ENCODE assay signal across 27 cellular contexts in the genomic region with DNA sequence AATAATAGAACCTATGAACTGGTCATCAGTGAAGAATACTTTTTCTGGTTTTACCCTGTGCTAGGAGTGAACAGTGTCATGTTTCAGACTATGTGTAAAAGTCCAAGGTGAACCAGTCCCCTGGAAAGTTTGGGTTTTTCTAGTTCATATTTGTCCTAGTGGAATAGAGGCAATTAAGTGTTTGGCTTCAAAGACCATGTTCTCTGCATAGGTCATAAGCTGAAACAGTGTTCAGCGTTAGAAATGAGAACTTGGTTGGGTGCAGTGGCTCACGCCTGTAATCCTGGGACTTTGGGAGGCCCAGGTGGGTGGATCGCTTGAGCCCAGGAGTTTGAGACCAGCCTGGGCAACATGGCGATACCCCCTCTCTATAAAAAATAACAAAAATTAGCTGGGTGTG.
A peak's percentile ranks its signal among the peaks of the same experiment; 100 is the strongest.
DNase-seq lines count a peak whose midpoint lies in the region; ATAC-seq, FAIRE-seq and TF ChIP-seq lines count a peak whose summit lies in the region.
"Had no signal": no experiment of that assay in that cellular context is flagged by ENCODE, and none has a peak within 500 bp of the region (broad histone marks: within the 10 kb centered on the region; RNA-seq: fewer than 3 reads in every experiment).

No MANE protein-coding gene starts in this region.

- H3K4me2 ChIP-seq in IMR-90 (ENCODE audit: low read depth, low read length) (no peak overlapping the region), HepG2 (ENCODE audit: low read depth, low read length) (peak overlapping the region; percentile 9)
- H3K4me2 ChIP-seq: BLaER1 had no signal

- H3K23ac ChIP-seq in IMR-90 (ENCODE audit: low read depth, low read length) = no peak overlapping the region

- peak overlapping the region; percentile 22; the same call in 1 of the 2 replicates for H4K5ac ChIP-seq in IMR-90 (ENCODE audit: low read depth, low read length)

- no peak for ATAC-seq in IMR-90 (ENCODE audit: low read depth)
- peak; percentile 81 for ATAC-seq in HepG2
- ATAC-seq in HG03280 (IDR thresholded peaks at IDR 0.05; ENCODE audit: unreplicated experiment) = no peak
- ATAC-seq: GM12878 had no signal

- H3K9me1 ChIP-seq in IMR-90 (ENCODE audit: insufficient read depth, low read length) = peaks cover 34% of the 10 kb centered on the region

- H4K20me1 ChIP-seq in IMR-90 (ENCODE audit: insufficient read depth, low read length) (no peaks in the 10 kb centered on the region), HepG2 (ENCODE audit: insufficient read depth, low read length) (no peaks in the 10 kb centered on the region)

- WGBS in IMR-90 (ENCODE audit: extremely low coverage in 2 of 2, insufficient read length in 1 of 2), 2 experiments = 100% methylated on average over 1 of the region's 4 CpGs; no CpG with 5 or more reads in 1 of the 2 experiments
- 56% methylated on average over 4 of the region's 4 CpGs for WGBS in HepG2 (ENCODE audit: low lambda C conversion rate)

- TF ChIP-seq CTCF in IMR-90 (conservative IDR thresholded peaks at IDR 0.05; ENCODE audit: low read depth, low read length) (no peak), HepG2 (CRISPR knock-in tag; IDR thresholded peaks at IDR 0.05) (no peak), ascending aorta (IDR thresholded peaks at IDR 0.05) (no peak), kidney (IDR thresholded peaks at IDR 0.05; ENCODE audit: borderline replicate concordance, extremely low read depth, insufficient read depth) (no peak)

- peak overlapping the region; percentile 48; the same call in 1 of the 3 replicates for H2BK15ac ChIP-seq in IMR-90 (ENCODE audit: low read depth, low read length)

- TF ChIP-seq RAD21 in IMR-90 (IDR thresholded peaks at IDR 0.05; ENCODE audit: low read length) (no peak), HepG2 (CRISPR knock-in tag; IDR thresholded peaks at IDR 0.05) (no peak)

- no peak overlapping the region; a peak in 1 of 4 replicates for H4K8ac ChIP-seq in IMR-90 (ENCODE audit: low read depth in 2 of 2, low read length in 2 of 2)

- H3K4me3 ChIP-seq in IMR-90 (ENCODE audit: insufficient read depth, low read depth, low read length) (no peak overlapping the region), HepG2 (replicated peaks in 1 of 3; ENCODE audit: insufficient read depth in 1 of 3, low read depth in 2 of 3, low read length in 3 of 3) (no peak overlapping the region), ascending aorta (no peak overlapping the region), kidney (ENCODE audit: low read length in 2 of 2) (no peak overlapping the region)
- H3K4me3 ChIP-seq: BLaER1, GM12878 had no signal

- H2BK5ac ChIP-seq in IMR-90 (ENCODE audit: low read depth, low read length, poor library complexity, severe bottlenecking) = peak overlapping the region; percentile 60

- H3K36me3 ChIP-seq in IMR-90 (ENCODE audit: control insufficient read depth, insufficient read depth, low read length) = peaks cover 26% of the 10 kb centered on the region
- peaks cover 19 to 62% of the 10 kb centered on the region in 2 experiments for H3K36me3 ChIP-seq in HepG2 (replicated peaks in 1 of 2; ENCODE audit: control insufficient read depth in 1 of 2, insufficient read depth in 2 of 2, low read length in 2 of 2)
- H3K36me3 ChIP-seq in ascending aorta = peaks cover 10 to 47% of the 10 kb centered on the region in 2 donors
- H3K36me3 ChIP-seq in kidney (ENCODE audit: control insufficient read depth in 1 of 2, insufficient read depth in 2 of 2, low read length in 2 of 2) = no peaks in the 10 kb centered on the region

- H2AK9ac ChIP-seq in IMR-90 (replicated peaks; ENCODE audit: low read depth, low read length, poor library complexity) = no peak overlapping the region

- no peak overlapping the region for H2BK20ac ChIP-seq in IMR-90 (ENCODE audit: low read depth, low read length)

- H3K27ac ChIP-seq in IMR-90 (ENCODE audit: insufficient read depth, low read length) = no peak overlapping the region
- peak overlapping the region; percentile 84 for H3K27ac ChIP-seq in HepG2 (ENCODE audit: extremely low read length, insufficient read depth, low read length)
- H3K27ac ChIP-seq in ascending aorta = no peak overlapping the region
- H3K27ac ChIP-seq in kidney (ENCODE audit: low read depth in 2 of 2, low read length in 2 of 2) = no peak overlapping the region
- H3K27ac ChIP-seq: BLaER1 had no signal

- H3K9me3 ChIP-seq in IMR-90 (ENCODE audit: control insufficient read depth, insufficient read depth, low read length) = no peaks in the 10 kb centered on the region
- no peaks in the 10 kb centered on the region for H3K9me3 ChIP-seq in HepG2 (ENCODE audit: low read length)
- no peaks in the 10 kb centered on the region for H3K9me3 ChIP-seq in ascending aorta
- H3K9me3 ChIP-seq in kidney (ENCODE audit: control insufficient read depth in 1 of 2, low read length in 2 of 2) = no peaks in the 10 kb centered on the region
- H3K9me3 ChIP-seq: BE2C, BLaER1 had no signal

- H3K18ac ChIP-seq in IMR-90 (ENCODE audit: low read depth, low read length) = peak overlapping the region; percentile 8; the same call in 1 of the 2 replicates

- no peak overlapping the region for H2BK120ac ChIP-seq in IMR-90 (ENCODE audit: low read depth, low read length)

- POLR2A ChIA-PET in IMR-90 (lab: Charles Lee; ENCODE audit: unreplicated experiment) = no interaction called here
- POLR2A ChIA-PET in HepG2 (lab: Yijun Ruan, JAX) = interaction anchor here (1.5 kb wide), 1 partner anchor 76 kb away, joined by 4 read pairs; no protein-coding TSS in a partner anchor

- H3K79me1 ChIP-seq in IMR-90 (ENCODE audit: low read depth in 1 of 2, low read length in 2 of 2) = peaks cover 28 to 66% of the 10 kb centered on the region in 2 experiments; a peak in 3 of 4 replicates

- in situ Hi-C loops in IMR-90 (cut with MboI; ENCODE audit: low sequenced_read_pairs) = no loop called here
- in situ Hi-C loops in HepG2 (cut with HindIII; ENCODE audit: extremely low pct_ligation_motif_present, low pct_unique_long_range_greater_than_20kb) = loop anchor here (5.0 to 25.0 kb wide), 2 partner anchors 78 to 493 kb away; a partner anchor contains a TSS

- peak; percentile 74 for FAIRE-seq in HepG2 (lab: Jason Lieb, UNC)
- FAIRE-seq in kidney (lab: Jason Lieb, UNC) = no peak
- FAIRE-seq: A204.1, GM12878, GM12892, GM18507 had no signal

- dilution Hi-C loops in IMR-90 (cut with HindIII; ENCODE audit: low sequenced_read_pairs, unreplicated experiment) = no loop called here

- BruUV-seq in IMR-90 (replicated peaks; lab: Mats Ljungman, UMichigan) (no TSS peak), HepG2 (replicated peaks; lab: Mats Ljungman, UMichigan) (no TSS peak)

- TF ChIP-seq POLR2A in IMR-90 (IDR thresholded peaks at IDR 0.05; ENCODE audit: low read depth, low read length) = no peak
- no peak for TF ChIP-seq POLR2A in HepG2 (IDR thresholded peaks at IDR 0.05; ENCODE audit: insufficient read depth in 1 of 2, low read depth in 2 of 2, low read length in 2 of 2)

- no peak overlapping the region for H2AFZ ChIP-seq in IMR-90 (replicated peaks; ENCODE audit: low read length, poor library complexity)
- no peak overlapping the region for H2AFZ ChIP-seq in HepG2 (ENCODE audit: low read length)

- CTCF ChIA-PET in IMR-90 (lab: Yijun Ruan, JAX) (interaction anchor here (0.6 to 0.9 kb wide), 2 partner anchors 76 to 271 kb away, joined by 3 read pairs; no protein-coding TSS in a partner anchor), HepG2 (lab: Yijun Ruan, JAX; ENCODE audit: low intra/inter-chr PET ratio, low total read pairs) (no interaction called here)

- no peaks in the 10 kb centered on the region for H3K27me3 ChIP-seq in IMR-90 (ENCODE audit: control insufficient read depth, insufficient read depth, low read length)
- no peaks in the 10 kb centered on the region for H3K27me3 ChIP-seq in HepG2 (ENCODE audit: control insufficient read depth in 1 of 2, insufficient read depth in 2 of 2, low read length in 2 of 2)
- no peaks in the 10 kb centered on the region for H3K27me3 ChIP-seq in ascending aorta
- H3K27me3 ChIP-seq: BE2C, BLaER1 had no signal

- no peak overlapping the region for H4K91ac ChIP-seq in IMR-90 (ENCODE audit: insufficient read depth, low read depth, low read length)

- H3K9ac ChIP-seq in IMR-90 (ENCODE audit: low read depth, low read length) = no peak overlapping the region
- H3K9ac ChIP-seq in HepG2 (ENCODE audit: insufficient read depth, low read depth, low read length) = no peak overlapping the region
- no peak overlapping the region for H3K9ac ChIP-seq in kidney (ENCODE audit: low read length in 2 of 2)
- H3K9ac ChIP-seq: BLaER1 had no signal

- peak in 1 of 2 experiments; percentile 63; a peak in 1 of 4 replicates for TF ChIP-seq EP300 in HepG2 (IDR thresholded peaks at IDR 0.05; ENCODE audit: low read depth in 2 of 2, low read length in 2 of 2)
- TF ChIP-seq EP300 in HepG2 (CRISPR knock-in tag; IDR thresholded peaks at IDR 0.05; ENCODE audit: borderline replicate concordance) = no peak

- intact Hi-C loops in IMR-90 (cut with micrococcal nuclease) (no loop called here), HepG2 (cut with micrococcal nuclease; ENCODE audit: unreplicated experiment) (no loop called here), ascending aorta (cut with DNase I) (no loop called here), kidney (cut with DNase I) (no loop called here)

- H3K79me2 ChIP-seq in HepG2 (ENCODE audit: insufficient read depth, low read length) = peaks cover 3% of the 10 kb centered on the region

- no peak overlapping the region for H3K14ac ChIP-seq in IMR-90 (replicated peaks; ENCODE audit: low read depth, low read length)

- DNase-seq in IMR-90 = no peak
- DNase-seq in islet precursor cell = peak; percentile 18
- peak; percentile 72 for DNase-seq in HepG2 (ENCODE audit: low spot score)
- DNase-seq in ascending aorta (ENCODE audit: low spot score in 2 of 2) = no peak
- no peak for DNase-seq in kidney
- no peak for DNase-seq in occipital lobe (lab: John Stamatoyannopoulos, UW)
- DNase-seq: 8988T; ACHN; BE2C; C1 segment of cervical spinal cord; CD4-positive, alpha-beta memory T cell; CD4-positive, CD25-positive, alpha-beta regulatory T cell; CD8-positive, alpha-beta memory T cell; COR-L47; DMS 273 treated with DMSO at 0.1 percent for 48 hours; DMS153; DMS53; DMS79; DND-41; EL; GDM1 had no signal

- no peak overlapping the region for H2AK5ac ChIP-seq in IMR-90 (ENCODE audit: low read depth, low read length)

- no peak overlapping the region; the same call in 1 of the 2 replicates for H3K4ac ChIP-seq in IMR-90 (ENCODE audit: low read depth, low read length)

- H3K4me1 ChIP-seq in IMR-90 (ENCODE audit: control insufficient read depth, insufficient read depth, low read length) (peaks cover 30% of the 10 kb centered on the region), HepG2 (ENCODE audit: insufficient read depth, low read length) (peaks cover 82% of the 10 kb centered on the region), ascending aorta (peaks cover 7 to 11% of the 10 kb centered on the region in 2 donors), kidney (ENCODE audit: control insufficient read depth in 1 of 2, insufficient read depth in 1 of 2, low read depth in 1 of 2, low read length in 2 of 2) (peaks cover 3% of the 10 kb centered on the region in 2 donors)

- no peak overlapping the region for H3K56ac ChIP-seq in IMR-90 (ENCODE audit: extremely low read depth, insufficient read depth, low read length)

TF ChIP-seq in IMR-90, 13 proteins besides CTCF, POLR2A, EP300 and RAD21 (continues in another document):
- no peak for TF ChIP-seq RCOR1 (IDR thresholded peaks at IDR 0.05; ENCODE audit: insufficient replicate concordance, low read length)

TF ChIP-seq in HepG2, 621 proteins besides CTCF, POLR2A, EP300 and RAD21 (continues in another document):
- TF ChIP-seq GATAD2A (CRISPR knock-in tag; IDR thresholded peaks at IDR 0.05) (peak; percentile 56), KAT8 (CRISPR knock-in tag; IDR thresholded peaks at IDR 0.05) (peak; percentile 15; the same call in 1 of the 2 replicates)

Comparison
In these comparisons a context has a peak if more than half of its experiments do, and no peak if none do; other contexts are left out.
1. DNase-seq: peak in islet precursor cell (single experiment) and HepG2 (single experiment); none in IMR-90 (single experiment), ascending aorta (0 of 2), kidney (single experiment) and occipital lobe (single experiment).